21 cellular contexts compared by ENCODE assay signal in the genomic region with DNA sequence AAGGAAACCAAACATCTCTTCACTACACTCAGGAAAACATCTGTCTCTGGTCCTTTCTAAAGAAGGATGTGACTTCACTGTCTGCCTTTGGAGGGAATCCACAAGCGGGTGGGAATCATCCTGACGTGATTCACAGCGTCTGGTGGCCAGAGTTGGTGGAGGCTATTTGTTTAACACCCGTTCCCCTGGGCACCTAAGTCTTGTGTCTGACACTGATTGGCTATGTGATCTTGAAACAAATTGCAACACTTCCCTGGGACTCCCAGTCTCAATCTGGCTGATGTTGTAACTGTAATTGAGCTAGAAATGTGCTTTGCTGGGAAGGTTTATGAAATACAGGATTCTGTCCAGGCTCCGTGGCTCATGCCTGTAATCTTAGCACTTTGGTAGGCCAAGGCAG. TPM values are rescaled to one million over a fixed set of nuclear protein-coding genes. Genes with fewer than 3 reads are reported as not detected.
A peak's percentile ranks its signal among the peaks of the same experiment; 100 is the strongest.
DNase-seq lines count a peak whose midpoint lies in the region; ATAC-seq, FAIRE-seq and TF ChIP-seq lines count a peak whose summit lies in the region.
"Had no signal": no experiment of that assay in that cellular context is flagged by ENCODE, and none has a peak within 500 bp of the region (broad histone marks: within the 10 kb centered on the region; RNA-seq: fewer than 3 reads in every experiment).

No MANE protein-coding gene starts in this region.

- no peak overlapping the region for H3K4me2 ChIP-seq in HepG2 (ENCODE audit: low read depth, low read length)

- no peaks in the 10 kb centered on the region for H3K4me1 ChIP-seq in HepG2 (ENCODE audit: insufficient read depth, low read length)
- H3K4me1 ChIP-seq in right lobe of liver: no peaks in the 10 kb centered on the region
- H3K4me1 ChIP-seq in aorta (ENCODE audit: control insufficient read depth in 1 of 2, insufficient read depth in 2 of 2, low read length in 2 of 2): no peaks in the 10 kb centered on the region
- H3K4me1 ChIP-seq: tibial nerve had no signal

- TF ChIP-seq POLR2A in HepG2 (IDR thresholded peaks at IDR 0.05; ENCODE audit: insufficient read depth in 1 of 2, low read depth in 2 of 2, low read length in 2 of 2) (no peak), right lobe of liver (IDR thresholded peaks at IDR 0.05) (no peak)

- intact Hi-C loops in HepG2 (cut with micrococcal nuclease; ENCODE audit: unreplicated experiment): no loop called here
- intact Hi-C loops in right lobe of liver (cut with DNase I): no loop called here
- intact Hi-C loops in aorta (cut with DNase I): no loop called here

- no peaks in the 10 kb centered on the region for H4K20me1 ChIP-seq in HepG2 (ENCODE audit: insufficient read depth, low read length)

- H3K4me1 Mint-ChIP-seq in stimulated activated effector memory CD8-positive, alpha-beta T cell treated with anti-CD3 and anti-CD28 coated beads, Interleukin-12 subunit alpha, Interleukin-12 subunit beta, amount 100 ng/mL, for 72 hours: no peaks in the 10 kb centered on the region

- DNase-seq in HepG2 (ENCODE audit: low spot score) (no peak), right lobe of liver (no peak), RPMI7951 (ENCODE audit: low read depth) (peak; percentile 68), fibroblast of the conjunctiva (ENCODE audit: low read depth) (peak; percentile 60), aorta (no peak), CD1c-positive myeloid dendritic cell (ENCODE audit: extremely low spot score) (no peak), ureter (ENCODE audit: low spot score) (no peak)
- DNase-seq in stimulated activated effector memory CD8-positive, alpha-beta T cell treated with anti-CD3 and anti-CD28 coated beads, Interleukin-12 subunit alpha, Interleukin-12 subunit beta, amount 100 ng/mL, for 72 hours (ENCODE audit: low spot score in 2 of 2): no peak
- DNase-seq: activated CD8-positive, alpha-beta T cell treated with anti-CD3 and anti-CD28 coated beads, Interleukin-2, amount 10 ng/mL, durations not matched to agents 7 days and 5 days; activated effector memory CD4-positive, alpha-beta T cell treated with Interleukin-2 at 50 U/mL for 16 hours; foreskin melanocyte; NCI-H1048; NCI-H2171; retina; stimulated activated CD4-positive, alpha-beta T cell treated with anti-CD3 and anti-CD28 coated beads, Interleukin-2, amount 100 ng/mL, for 24 hours; stimulated activated CD8-positive, alpha-beta memory T cell treated with anti-CD3 and anti-CD28 coated beads, Interleukin-4, amount 100 ng/mL, for 48 hours had no signal

- H3K27ac ChIP-seq in HepG2 (ENCODE audit: extremely low read length, insufficient read depth, low read length): no peak overlapping the region
- H3K27ac ChIP-seq in right lobe of liver: no peak overlapping the region
- H3K27ac ChIP-seq in aorta (ENCODE audit: low read depth in 1 of 2, low read length in 2 of 2): no peak overlapping the region
- H3K27ac ChIP-seq: SK-N-MC, tibial nerve had no signal

- in situ Hi-C loops in HepG2 (cut with HindIII; ENCODE audit: extremely low pct_ligation_motif_present, low pct_unique_long_range_greater_than_20kb): no loop called here

- peaks cover 4% of the 10 kb centered on the region for H3K9me3 Mint-ChIP-seq in stimulated activated effector memory CD8-positive, alpha-beta T cell treated with anti-CD3 and anti-CD28 coated beads, Interleukin-12 subunit alpha, Interleukin-12 subunit beta, amount 100 ng/mL, for 72 hours

- no peak for ATAC-seq in HepG2
- ATAC-seq in right lobe of liver: no peak
- peak; percentile 60 for ATAC-seq in aorta (ENCODE audit: low FRiP score)
- ATAC-seq in stimulated activated effector memory CD8-positive, alpha-beta T cell treated with anti-CD3 and anti-CD28 coated beads, Interleukin-12 subunit alpha, Interleukin-12 subunit beta, amount 100 ng/mL, for 72 hours: no peak
- ATAC-seq: activated CD8-positive, alpha-beta T cell treated with anti-CD3 and anti-CD28 coated beads, Interleukin-2, amount 10 ng/mL, durations not matched to agents 7 days and 5 days; natural killer cell treated with Interleukin-12 subunit alpha and Interleukin-12 subunit beta and Interleukin-15 and Interleukin-18, amount 100 ng/mL, for 72 hours had no signal

- TF ChIP-seq EP300 in HepG2 (IDR thresholded peaks at IDR 0.05; ENCODE audit: low read depth in 2 of 2, low read length in 2 of 2): no peak
- no peak for TF ChIP-seq EP300 in HepG2 (CRISPR knock-in tag; IDR thresholded peaks at IDR 0.05; ENCODE audit: borderline replicate concordance)

- no peaks in the 10 kb centered on the region for H3K79me2 ChIP-seq in HepG2 (ENCODE audit: insufficient read depth, low read length)

- no peaks in the 10 kb centered on the region for H3K36me3 Mint-ChIP-seq in stimulated activated effector memory CD8-positive, alpha-beta T cell treated with anti-CD3 and anti-CD28 coated beads, Interleukin-12 subunit alpha, Interleukin-12 subunit beta, amount 100 ng/mL, for 72 hours

- 6% methylated on average over 5 of the region's 5 CpGs for WGBS in HepG2 (ENCODE audit: low lambda C conversion rate)
- WGBS in right lobe of liver (ENCODE audit: insufficient coverage, low coverage, low lambda C conversion rate, missing lambda C conversion rate): 35% methylated on average over 5 of the region's 5 CpGs
- 30 to 51% methylated on average over 5 of the region's 5 CpGs for WGBS in aorta, 2 donors

- H2AFZ ChIP-seq in HepG2 (ENCODE audit: low read length): no peak overlapping the region

- CTCF ChIA-PET in HepG2 (lab: Yijun Ruan, JAX; ENCODE audit: low intra/inter-chr PET ratio, low total read pairs): no interaction called here

- no peak for TF ChIP-seq RAD21 in HepG2 (CRISPR knock-in tag; IDR thresholded peaks at IDR 0.05)

- H3K4me3 ChIP-seq in HepG2 (replicated peaks in 1 of 3; ENCODE audit: insufficient read depth in 1 of 3, low read depth in 2 of 3, low read length in 3 of 3): no peak overlapping the region
- no peak overlapping the region for H3K4me3 ChIP-seq in right lobe of liver
- H3K4me3 ChIP-seq in aorta (ENCODE audit: low read length in 2 of 2): no peak overlapping the region
- H3K4me3 ChIP-seq: lung, SK-N-MC, tibial nerve had no signal

- POLR2A ChIA-PET in HepG2 (lab: Yijun Ruan, JAX): no interaction called here

- H3K36me3 ChIP-seq in HepG2 (replicated peaks in 1 of 2; ENCODE audit: control insufficient read depth in 1 of 2, insufficient read depth in 2 of 2, low read length in 2 of 2) (no peaks in the 10 kb centered on the region), right lobe of liver (no peaks in the 10 kb centered on the region), aorta (ENCODE audit: control insufficient read depth in 1 of 2, insufficient read depth in 2 of 2, low read length in 1 of 2) (no peaks in the 10 kb centered on the region)
- H3K36me3 ChIP-seq: tibial nerve had no signal

- no peak overlapping the region for H3K27ac Mint-ChIP-seq in stimulated activated effector memory CD8-positive, alpha-beta T cell treated with anti-CD3 and anti-CD28 coated beads, Interleukin-12 subunit alpha, Interleukin-12 subunit beta, amount 100 ng/mL, for 72 hours
- H3K27ac Mint-ChIP-seq: activated CD8-positive, alpha-beta T cell treated with anti-CD3 and anti-CD28 coated beads, Interleukin-2, amount 10 ng/mL, durations not matched to agents 7 days and 5 days; natural killer cell treated with Interleukin-12 subunit alpha and Interleukin-12 subunit beta and Interleukin-15 and Interleukin-18, amount 100 ng/mL, for 72 hours had no signal

- FAIRE-seq in HepG2 (lab: Jason Lieb, UNC): no peak
- FAIRE-seq: GM19239 had no signal

- no peaks in the 10 kb centered on the region for H3K9me3 ChIP-seq in HepG2 (ENCODE audit: low read length)
- H3K9me3 ChIP-seq in right lobe of liver: no peaks in the 10 kb centered on the region
- peaks cover 7% of the 10 kb centered on the region for H3K9me3 ChIP-seq in aorta (ENCODE audit: control insufficient read depth, low read length)

- no peak overlapping the region for H3K9ac ChIP-seq in HepG2 (ENCODE audit: insufficient read depth, low read depth, low read length)

- TF ChIP-seq CTCF in HepG2 (CRISPR knock-in tag; IDR thresholded peaks at IDR 0.05) (no peak), right lobe of liver (IDR thresholded peaks at IDR 0.05) (no peak)

- H3K27me3 ChIP-seq in HepG2 (ENCODE audit: control insufficient read depth in 1 of 2, insufficient read depth in 2 of 2, low read length in 2 of 2) (peaks cover 0 to 32% of the 10 kb centered on the region in 2 experiments; a peak in 2 of 5 replicates), right lobe of liver (no peaks in the 10 kb centered on the region), aorta (ENCODE audit: control insufficient read depth in 1 of 2, insufficient read depth in 2 of 2, low read length in 1 of 2) (no peaks in the 10 kb centered on the region)
- H3K27me3 ChIP-seq: tibial nerve had no signal

- BruUV-seq in HepG2 (replicated peaks; lab: Mats Ljungman, UMichigan): no TSS peak

- no peak overlapping the region for H3K4me3 Mint-ChIP-seq in stimulated activated effector memory CD8-positive, alpha-beta T cell treated with anti-CD3 and anti-CD28 coated beads, Interleukin-12 subunit alpha, Interleukin-12 subunit beta, amount 100 ng/mL, for 72 hours
- H3K4me3 Mint-ChIP-seq: activated CD8-positive, alpha-beta T cell treated with anti-CD3 and anti-CD28 coated beads, Interleukin-2, amount 10 ng/mL, durations not matched to agents 7 days and 5 days; natural killer cell treated with Interleukin-12 subunit alpha and Interleukin-12 subunit beta and Interleukin-15 and Interleukin-18, amount 100 ng/mL, for 72 hours had no signal

RNA-seq across cellular contexts. Expression of gene SIX3, which starts 28.8 kb away (rescaled TPM):
- not detected in 2 replicates for total RNA-seq in HepG2 (2016; rRNA removed; fragmentation: Illumina TruSeq; extraction: Trizol)
- not detected in 2 replicates for total RNA-seq in HepG2 (2016; cell fraction: cytosol; rRNA removed; fragmentation: Illumina TruSeq; extraction: Trizol; ENCODE audit: low read depth)
- total RNA-seq in HepG2 (2016; cell fraction: insoluble cytoplasmic fraction; rRNA removed; fragmentation: Illumina TruSeq; extraction: Trizol): not detected in 2 replicates
- total RNA-seq in HepG2 (2016; cell fraction: membrane; rRNA removed; fragmentation: Illumina TruSeq; extraction: Trizol): not detected in 2 replicates
- not detected in 2 replicates for total RNA-seq in HepG2 (2016; cell fraction: nucleus; rRNA removed; fragmentation: Illumina TruSeq; extraction: Trizol)
- polyA plus RNA-seq in HepG2 (2011; rRNA removed): not detected in 2 replicates
- not detected in 2 replicates for polyA plus RNA-seq in HepG2 (2011; cell fraction: cytosol; rRNA removed)
- not detected in 2 replicates for polyA plus RNA-seq in HepG2 (2011; cell fraction: nucleus; rRNA removed)
- polyA plus RNA-seq in HepG2 (2012): not detected in 2 replicates
- polyA plus RNA-seq in HepG2 (2016; cell fraction: cytosol; fragmentation: Illumina TruSeq; extraction: Trizol; ENCODE audit: low read depth): not detected in 2 replicates
- not detected in 2 replicates for polyA plus RNA-seq in HepG2 (2016; cell fraction: insoluble cytoplasmic fraction; fragmentation: Illumina TruSeq; extraction: Trizol; ENCODE audit: low read depth)
- not detected in 2 replicates for polyA plus RNA-seq in HepG2 (2016; cell fraction: membrane; fragmentation: Illumina TruSeq; extraction: Trizol; ENCODE audit: low read depth)
- polyA plus RNA-seq in HepG2 (2016; cell fraction: nucleus; fragmentation: Illumina TruSeq; extraction: Trizol; ENCODE audit: insufficient read depth, low read depth): not detected in 2 replicates
- not detected in 2 replicates for polyA minus RNA-seq in HepG2 (2011; rRNA and poly(A)+ RNA removed; ENCODE audit: low replicate concordance)
- polyA minus RNA-seq in HepG2 (2011; cell fraction: cytosol; rRNA and poly(A)+ RNA removed): not detected in 2 replicates
- not detected in 2 replicates for polyA minus RNA-seq in HepG2 (2011; cell fraction: nucleus; rRNA and poly(A)+ RNA removed)
- not detected for total RNA-seq in right lobe of liver
- total RNA-seq in RPMI7951 (2014; rRNA removed; shearing (Covaris generic)): not detected in 2 replicates
- not detected for total RNA-seq in aorta
- polyA plus RNA-seq in aorta: not detected
- not detected for total RNA-seq in ureter
- total RNA-seq: natural killer cell treated with Interleukin-12 subunit alpha and Interleukin-12 subunit beta and Interleukin-15 and Interleukin-18, amount 100 ng/mL, for 72 hours had no signal

Comparison
In these comparisons a context has a peak if more than half of its experiments do, and no peak if none do; other contexts are left out.
1. DNase-seq: peak in RPMI7951 (single experiment) and fibroblast of the conjunctiva (single experiment); none in HepG2 (single experiment), right lobe of liver (0 of 3), aorta (0 of 2), CD1c-positive myeloid dendritic cell (single experiment), stimulated activated effector memory CD8-positive, alpha-beta T cell treated with anti-CD3 and anti-CD28 coated beads, Interleukin-12 subunit alpha, Interleukin-12 subunit beta, amount 100 ng/mL, for 72 hours (0 of 2) and ureter (single experiment).